ENCODE assay signal across 1 cellular context in the genomic region with DNA sequence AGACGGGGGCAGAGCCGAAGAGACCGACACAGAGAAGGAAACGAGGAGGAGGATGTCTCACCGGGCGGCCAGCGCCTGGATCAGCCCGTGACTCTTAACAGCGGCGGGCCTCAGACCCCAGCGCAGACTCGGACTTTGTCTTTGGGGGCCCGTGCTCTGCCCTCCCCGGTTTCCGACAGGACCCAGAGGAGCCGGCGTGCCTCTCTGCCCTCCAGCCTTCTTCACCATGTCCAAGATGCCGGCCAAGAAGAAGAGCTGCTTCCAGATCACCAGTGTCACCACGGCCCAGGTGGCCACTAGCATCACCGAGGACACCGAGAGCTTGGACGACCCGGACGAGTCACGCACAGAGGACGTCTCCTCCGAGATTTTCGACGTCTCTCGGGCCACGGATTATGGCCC.
TF ChIP-seq lines count a peak whose summit lies in the region.

No MANE protein-coding gene starts in this region.

TF ChIP-seq in GM12878, 131 proteins besides CTCF, POLR2A, EP300 and RAD21 (continued from another document):
- TF ChIP-seq SKIL (IDR thresholded peaks at IDR 0.05; ENCODE audit: low read depth, poor library complexity, severe bottlenecking) (no peak), SUPT20H (IDR thresholded peaks at IDR 0.05; ENCODE audit: borderline replicate concordance, control insufficient read depth, low read depth, low read length) (no peak), BHLHE40 (IDR thresholded peaks at IDR 0.05; ENCODE audit: borderline replicate concordance in 1 of 2, low read depth in 2 of 2, low read length in 1 of 2) (0 out of 4 replicates have a peak, but pooled peaks of 1 of the 2 experiments have one; percentile 4), MLLT1 (IDR thresholded peaks at IDR 0.05) (peak; percentile 51), MEF2A (IDR thresholded peaks at IDR 0.05; ENCODE audit: insufficient read depth, low read depth, low read length) (no peak), ESRRA (IDR thresholded peaks at IDR 0.05; ENCODE audit: low read length) (no peak), IRF5 (IDR thresholded peaks at IDR 0.05; ENCODE audit: borderline replicate concordance) (no peak), ATF7 (IDR thresholded peaks at IDR 0.05; ENCODE audit: low read depth) (no peak), JUNB (IDR thresholded peaks at IDR 0.05) (no peak), FOS (IDR thresholded peaks at IDR 0.05; ENCODE audit: borderline replicate concordance, extremely low read depth, insufficient read length) (no peak), ZNF24 (IDR thresholded peaks at IDR 0.05) (no peak), BRCA1 (IDR thresholded peaks at IDR 0.05; ENCODE audit: low read depth, low read length) (no peak), SRF (IDR thresholded peaks at IDR 0.05; ENCODE audit: low read depth in 2 of 2, low read length in 2 of 2) (no peak), POLR2AphosphoS5 (IDR thresholded peaks at IDR 0.05; ENCODE audit: low read length) (0 out of 2 replicates have a peak, but pooled peaks have one; percentile 39), IRF4 (IDR thresholded peaks at IDR 0.05; ENCODE audit: low read depth, low read length) (no peak), CBX3 (IDR thresholded peaks at IDR 0.05; ENCODE audit: borderline replicate concordance, low read depth) (no peak), E2F8 (IDR thresholded peaks at IDR 0.05; ENCODE audit: low read depth, partially characterized antibody) (no peak), E2F4 (IDR thresholded peaks at IDR 0.05; ENCODE audit: low read depth, low read length) (no peak), BACH1 (IDR thresholded peaks at IDR 0.05; ENCODE audit: borderline replicate concordance) (no peak), MEF2B (IDR thresholded peaks at IDR 0.05; ENCODE audit: partially characterized antibody, poor library complexity, severe bottlenecking) (no peak), DPF2 (IDR thresholded peaks at IDR 0.05) (no peak), MTA3 (IDR thresholded peaks at IDR 0.05; ENCODE audit: borderline replicate concordance, low read length) (no peak), MYC (IDR thresholded peaks at IDR 0.05; ENCODE audit: insufficient read depth, insufficient read length, insufficient replicate concordance, low read length, severe bottlenecking) (no peak), RAD51 (IDR thresholded peaks at IDR 0.05) (no peak), HDAC6 (IDR thresholded peaks at IDR 0.05; ENCODE audit: unreplicated experiment) (no peak), HDGF (IDR thresholded peaks at IDR 0.05) (no peak)
- TF ChIP-seq, protein P1, sequence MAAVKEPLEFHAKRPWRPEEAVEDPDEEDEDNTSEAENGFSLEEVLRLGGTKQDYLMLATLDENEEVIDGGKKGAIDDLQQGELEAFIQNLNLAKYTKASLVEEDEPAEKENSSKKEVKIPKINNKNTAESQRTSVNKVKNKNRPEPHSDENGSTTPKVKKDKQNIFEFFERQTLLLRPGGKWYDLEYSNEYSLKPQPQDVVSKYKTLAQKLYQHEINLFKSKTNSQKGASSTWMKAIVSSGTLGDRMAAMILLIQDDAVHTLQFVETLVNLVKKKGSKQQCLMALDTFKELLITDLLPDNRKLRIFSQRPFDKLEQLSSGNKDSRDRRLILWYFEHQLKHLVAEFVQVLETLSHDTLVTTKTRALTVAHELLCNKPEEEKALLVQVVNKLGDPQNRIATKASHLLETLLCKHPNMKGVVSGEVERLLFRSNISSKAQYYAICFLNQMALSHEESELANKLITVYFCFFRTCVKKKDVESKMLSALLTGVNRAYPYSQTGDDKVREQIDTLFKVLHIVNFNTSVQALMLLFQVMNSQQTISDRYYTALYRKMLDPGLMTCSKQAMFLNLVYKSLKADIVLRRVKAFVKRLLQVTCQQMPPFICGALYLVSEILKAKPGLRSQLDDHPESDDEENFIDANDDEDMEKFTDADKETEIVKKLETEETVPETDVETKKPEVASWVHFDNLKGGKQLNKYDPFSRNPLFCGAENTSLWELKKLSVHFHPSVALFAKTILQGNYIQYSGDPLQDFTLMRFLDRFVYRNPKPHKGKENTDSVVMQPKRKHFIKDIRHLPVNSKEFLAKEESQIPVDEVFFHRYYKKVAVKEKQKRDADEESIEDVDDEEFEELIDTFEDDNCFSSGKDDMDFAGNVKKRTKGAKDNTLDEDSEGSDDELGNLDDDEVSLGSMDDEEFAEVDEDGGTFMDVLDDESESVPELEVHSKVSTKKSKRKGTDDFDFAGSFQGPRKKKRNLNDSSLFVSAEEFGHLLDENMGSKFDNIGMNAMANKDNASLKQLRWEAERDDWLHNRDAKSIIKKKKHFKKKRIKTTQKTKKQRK (IDR thresholded peaks at IDR 0.05; ENCODE audit: low read depth, low read length) = no peak
- TF ChIP-seq, protein P2, sequence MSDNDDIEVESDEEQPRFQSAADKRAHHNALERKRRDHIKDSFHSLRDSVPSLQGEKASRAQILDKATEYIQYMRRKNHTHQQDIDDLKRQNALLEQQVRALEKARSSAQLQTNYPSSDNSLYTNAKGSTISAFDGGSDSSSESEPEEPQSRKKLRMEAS (IDR thresholded peaks at IDR 0.05; ENCODE audit: low read depth, low read length) = peak; percentile 45; the same call in 1 of the 2 replicates
- TF ChIP-seq, protein P3, sequence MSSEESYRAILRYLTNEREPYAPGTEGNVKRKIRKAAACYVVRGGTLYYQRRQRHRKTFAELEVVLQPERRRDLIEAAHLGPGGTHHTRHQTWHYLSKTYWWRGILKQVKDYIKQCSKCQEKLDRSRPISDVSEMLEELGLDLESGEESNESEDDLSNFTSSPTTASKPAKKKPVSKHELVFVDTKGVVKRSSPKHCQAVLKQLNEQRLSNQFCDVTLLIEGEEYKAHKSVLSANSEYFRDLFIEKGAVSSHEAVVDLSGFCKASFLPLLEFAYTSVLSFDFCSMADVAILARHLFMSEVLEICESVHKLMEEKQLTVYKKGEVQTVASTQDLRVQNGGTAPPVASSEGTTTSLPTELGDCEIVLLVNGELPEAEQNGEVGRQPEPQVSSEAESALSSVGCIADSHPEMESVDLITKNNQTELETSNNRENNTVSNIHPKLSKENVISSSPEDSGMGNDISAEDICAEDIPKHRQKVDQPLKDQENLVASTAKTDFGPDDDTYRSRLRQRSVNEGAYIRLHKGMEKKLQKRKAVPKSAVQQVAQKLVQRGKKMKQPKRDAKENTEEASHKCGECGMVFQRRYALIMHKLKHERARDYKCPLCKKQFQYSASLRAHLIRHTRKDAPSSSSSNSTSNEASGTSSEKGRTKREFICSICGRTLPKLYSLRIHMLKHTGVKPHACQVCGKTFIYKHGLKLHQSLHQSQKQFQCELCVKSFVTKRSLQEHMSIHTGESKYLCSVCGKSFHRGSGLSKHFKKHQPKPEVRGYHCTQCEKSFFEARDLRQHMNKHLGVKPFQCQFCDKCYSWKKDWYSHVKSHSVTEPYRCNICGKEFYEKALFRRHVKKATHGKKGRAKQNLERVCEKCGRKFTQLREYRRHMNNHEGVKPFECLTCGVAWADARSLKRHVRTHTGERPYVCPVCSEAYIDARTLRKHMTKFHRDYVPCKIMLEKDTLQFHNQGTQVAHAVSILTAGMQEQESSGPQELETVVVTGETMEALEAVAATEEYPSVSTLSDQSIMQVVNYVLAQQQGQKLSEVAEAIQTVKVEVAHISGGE (CRISPR knock-in tag; IDR thresholded peaks at IDR 0.05) = no peak
- TF ChIP-seq, protein P4, sequence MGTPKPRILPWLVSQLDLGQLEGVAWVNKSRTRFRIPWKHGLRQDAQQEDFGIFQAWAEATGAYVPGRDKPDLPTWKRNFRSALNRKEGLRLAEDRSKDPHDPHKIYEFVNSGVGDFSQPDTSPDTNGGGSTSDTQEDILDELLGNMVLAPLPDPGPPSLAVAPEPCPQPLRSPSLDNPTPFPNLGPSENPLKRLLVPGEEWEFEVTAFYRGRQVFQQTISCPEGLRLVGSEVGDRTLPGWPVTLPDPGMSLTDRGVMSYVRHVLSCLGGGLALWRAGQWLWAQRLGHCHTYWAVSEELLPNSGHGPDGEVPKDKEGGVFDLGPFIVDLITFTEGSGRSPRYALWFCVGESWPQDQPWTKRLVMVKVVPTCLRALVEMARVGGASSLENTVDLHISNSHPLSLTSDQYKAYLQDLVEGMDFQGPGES (IDR thresholded peaks at IDR 0.05) = no peak
